1 cellular context compared by ENCODE assay signal in genomic region chr3:182896553-182896952, GRCh38.
TF ChIP-seq lines count a peak whose summit lies in the region.

No MANE protein-coding gene starts in this region.

TF ChIP-seq in HepG2, 621 proteins besides CTCF, POLR2A, EP300 and RAD21 (continued from another document):
- no peak for TF ChIP-seq REST (IDR thresholded peaks at IDR 0.05; ENCODE audit: borderline replicate concordance in 1 of 2, low read depth in 1 of 2, low read length in 2 of 2)
- TF ChIP-seq ZKSCAN8 (CRISPR knock-in tag; IDR thresholded peaks at IDR 0.05; ENCODE audit: borderline replicate concordance), result no peak
- TF ChIP-seq ZNF687 (CRISPR knock-in tag; IDR thresholded peaks at IDR 0.05), result no peak
- no peak for TF ChIP-seq ATM (IDR thresholded peaks at IDR 0.05; ENCODE audit: borderline replicate concordance)
TF ChIP-seq in HepG2: peak in this region for 0.
